In genomic region chr4:80097395-80098177, GRCh38 we compare ENCODE assay signal across 1 cellular context.
TF ChIP-seq lines count a peak whose summit lies in the region.

No MANE protein-coding gene starts in this region.

TF ChIP-seq in K562, 482 proteins besides CTCF, POLR2A, EP300 and RAD21:
- TF ChIP-seq NFIC (IDR thresholded peaks at IDR 0.05), result peak; percentile 99
- TF ChIP-seq ZNF512 (tag; IDR thresholded peaks at IDR 0.05), result no peak
- TF ChIP-seq CBX1 (IDR thresholded peaks at IDR 0.05; ENCODE audit: low read depth), result no peak
- no peak for TF ChIP-seq ATF6 (CRISPR knock-in tag; IDR thresholded peaks at IDR 0.05)
- TF ChIP-seq NFIX (CRISPR knock-in tag; IDR thresholded peaks at IDR 0.05; ENCODE audit: low read depth), result peak; percentile 75
- no peak for TF ChIP-seq PKNOX1 (IDR thresholded peaks at IDR 0.05)
- no peak for TF ChIP-seq HCFC1 (IDR thresholded peaks at IDR 0.05; ENCODE audit: low read depth, low read length)
- no peak for TF ChIP-seq DEAF1 (CRISPR knock-in tag; IDR thresholded peaks at IDR 0.05)
- TF ChIP-seq ZEB2 (IDR thresholded peaks at IDR 0.05), result no peak
- no peak for TF ChIP-seq FOXJ2 (tag; IDR thresholded peaks at IDR 0.05)
